ENCODE assay signal across 1 cellular context in genomic region chr7:32495298-32496051, GRCh38.
A peak's percentile ranks its signal among the peaks of the same experiment; 100 is the strongest.
TF ChIP-seq lines count a peak whose summit lies in the region.

Gene AVL9, plus strand, starts transcription at chr7:32495489. Its CDS starts 221 bp downstream, at chr7:32495710.

TF ChIP-seq in HepG2, 621 proteins besides CTCF, POLR2A, EP300 and RAD21 (continued from another document and continues in another):
- TF ChIP-seq KDM4B (CRISPR knock-in tag; IDR thresholded peaks at IDR 0.05) (no peak), ZBTB38 (CRISPR knock-in tag; IDR thresholded peaks at IDR 0.05) (peak; percentile 74; the same call in 1 of the 2 replicates), ZNF562 (CRISPR knock-in tag; IDR thresholded peaks at IDR 0.05; ENCODE audit: borderline replicate concordance) (no peak), GLMP (CRISPR knock-in tag; IDR thresholded peaks at IDR 0.05; ENCODE audit: borderline replicate concordance) (no peak), PAWR (CRISPR knock-in tag; IDR thresholded peaks at IDR 0.05; ENCODE audit: borderline replicate concordance) (no peak), ZNF296 (CRISPR knock-in tag; conservative IDR thresholded peaks at IDR 0.05) (no peak), ZNF225 (CRISPR knock-in tag; IDR thresholded peaks at IDR 0.05) (0 out of 2 replicates have a peak, but pooled peaks have one; percentile 66), SNAPC5 (CRISPR knock-in tag; IDR thresholded peaks at IDR 0.05; ENCODE audit: borderline replicate concordance) (no peak), ZFAT (CRISPR knock-in tag; conservative IDR thresholded peaks at IDR 0.05) (0 out of 2 replicates have a peak, but pooled peaks have one; percentile 45), CCAR2 (optimal IDR thresholded peaks at IDR 0.05; ENCODE audit: low read depth, low read length) (no peak), SETDB1 (CRISPR knock-in tag; IDR thresholded peaks at IDR 0.05; ENCODE audit: borderline replicate concordance) (no peak), ZNF503 (CRISPR knock-in tag; IDR thresholded peaks at IDR 0.05) (0 out of 2 replicates have a peak, but pooled peaks have one; percentile 65), ZBTB4 (CRISPR knock-in tag; IDR thresholded peaks at IDR 0.05; ENCODE audit: borderline replicate concordance) (no peak; the same call in 1 of the 2 replicates), ZNF512 (CRISPR knock-in tag; IDR thresholded peaks at IDR 0.05) (no peak), ZNF180 (CRISPR knock-in tag; IDR thresholded peaks at IDR 0.05; ENCODE audit: borderline replicate concordance, low read depth) (peak; percentile 81; the same call in 1 of the 2 replicates), ZGPAT (CRISPR knock-in tag; IDR thresholded peaks at IDR 0.05) (peak; percentile 97), RORA (CRISPR knock-in tag; IDR thresholded peaks at IDR 0.05) (no peak), SALL2 (CRISPR knock-in tag; IDR thresholded peaks at IDR 0.05) (peak; percentile 94), ZBTB43 (CRISPR knock-in tag; conservative IDR thresholded peaks at IDR 0.05) (no peak; the same call in 1 of the 2 replicates), PAF1 (CRISPR knock-in tag; IDR thresholded peaks at IDR 0.05) (no peak), ZNF607 (CRISPR knock-in tag; IDR thresholded peaks at IDR 0.05; ENCODE audit: borderline replicate concordance) (peak; percentile 85), ETV5 (CRISPR knock-in tag; IDR thresholded peaks at IDR 0.05; ENCODE audit: borderline replicate concordance) (peak; percentile 89), ZBTB37 (CRISPR knock-in tag; IDR thresholded peaks at IDR 0.05) (no peak), MLX (CRISPR knock-in tag; IDR thresholded peaks at IDR 0.05) (no peak; the same call in 1 of the 2 replicates), ZZZ3 (CRISPR knock-in tag; IDR thresholded peaks at IDR 0.05; ENCODE audit: borderline replicate concordance) (0 out of 2 replicates have a peak, but pooled peaks have one; percentile 23), NFYC (CRISPR knock-in tag; IDR thresholded peaks at IDR 0.05) (no peak), GLI4 (CRISPR knock-in tag; IDR thresholded peaks at IDR 0.05; ENCODE audit: borderline replicate concordance) (peak; percentile 95; the same call in 1 of the 2 replicates), ZNF354B (CRISPR knock-in tag; IDR thresholded peaks at IDR 0.05) (peak; percentile 49; the same call in 1 of the 2 replicates), ZNF333 (CRISPR knock-in tag; IDR thresholded peaks at IDR 0.05; ENCODE audit: borderline replicate concordance) (no peak), PHF20 (CRISPR knock-in tag; IDR thresholded peaks at IDR 0.05) (peak; percentile 84), FOXA3 (CRISPR knock-in tag; IDR thresholded peaks at IDR 0.05) (0 out of 2 replicates have a peak, but pooled peaks have one; percentile 36), ATM (IDR thresholded peaks at IDR 0.05; ENCODE audit: borderline replicate concordance) (no peak), IRF1 (CRISPR knock-in tag; IDR thresholded peaks at IDR 0.05; ENCODE audit: low read depth) (no peak), JUN (CRISPR knock-in tag; IDR thresholded peaks at IDR 0.05) (0 out of 2 replicates have a peak, but pooled peaks have one; percentile 32), STAG1 (CRISPR knock-in tag; IDR thresholded peaks at IDR 0.05) (no peak), AGO2 (optimal IDR thresholded peaks at IDR 0.05; ENCODE audit: low read depth, low read length) (peak; percentile 90), HINFP (CRISPR knock-in tag; IDR thresholded peaks at IDR 0.05; ENCODE audit: low read depth) (0 out of 2 replicates have a peak, but pooled peaks have one; percentile 75), ZNF251 (CRISPR knock-in tag; IDR thresholded peaks at IDR 0.05) (no peak), CEBPG (CRISPR knock-in tag; IDR thresholded peaks at IDR 0.05) (0 out of 2 replicates have a peak, but pooled peaks have one; percentile 19), ZNF556 (CRISPR knock-in tag; IDR thresholded peaks at IDR 0.05; ENCODE audit: borderline replicate concordance) (peak; percentile 76; the same call in 1 of the 2 replicates), REST (IDR thresholded peaks at IDR 0.05; ENCODE audit: borderline replicate concordance in 1 of 2, low read depth in 1 of 2, low read length in 2 of 2) (no peak; a peak in 1 of 4 replicates)
